Comparison of ENCODE assay signal across 11 cellular contexts in the genomic region with DNA sequence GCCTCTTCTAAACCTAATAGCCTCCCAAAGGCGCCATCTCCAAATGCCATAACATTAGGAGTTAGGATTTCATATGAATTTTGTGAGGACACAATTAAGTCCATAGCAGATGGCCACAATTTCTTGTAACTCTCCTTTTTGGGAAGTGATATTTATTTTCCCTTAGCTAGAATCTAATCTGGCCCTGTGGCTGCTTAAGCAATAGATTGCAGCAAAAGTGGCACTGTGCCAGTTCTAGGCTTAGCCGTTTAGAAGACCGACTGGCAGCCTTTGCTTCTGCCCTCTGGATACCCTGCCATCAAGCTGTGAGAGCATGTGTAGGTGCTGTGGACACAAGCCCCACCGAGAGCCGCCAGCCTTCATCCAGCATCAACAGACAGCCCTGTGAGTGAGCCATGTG. TPM values are rescaled to one million over a fixed set of nuclear protein-coding genes. Genes with fewer than 3 reads are reported as not detected.
DNase-seq lines count a peak whose midpoint lies in the region; ATAC-seq and TF ChIP-seq lines count a peak whose summit lies in the region.
"Had no signal": no experiment of that assay in that cellular context is flagged by ENCODE, and none has a peak within 500 bp of the region (broad histone marks: within the 10 kb centered on the region; RNA-seq: fewer than 3 reads in every experiment).

No MANE protein-coding gene starts in this region.

- no peak overlapping the region for H3K27ac ChIP-seq in colonic mucosa

- no peaks in the 10 kb centered on the region for H3K9me3 ChIP-seq in colonic mucosa

- DNase-seq in AG10803 (ENCODE audit: low read depth) (peak; percentile 16), MV-4-11 (lab: John Stamatoyannopoulos, UW) (peak; percentile 96), colonic mucosa (peak; percentile 25), lower leg skin (ENCODE audit: low spot score in 2 of 2) (peak; percentile 45 to 85), SW 1271 (lab: John Stamatoyannopoulos, UW) (no peak)
- DNase-seq in activated CD4-positive, alpha-beta T cell treated with anti-CD3 and anti-CD28 coated beads, Interleukin-2, amount 50 U/mL, for 48 hours = no peak
- DNase-seq in activated T-cell treated with anti-CD3 and anti-CD28 coated beads, Interleukin-2, amount 50 U/mL, for 48 hours = no peak
- DNase-seq: NCI-H2029 treated with DMSO at 0.1 percent for 48 hours; RPMI8226; stimulated activated CD4-positive, alpha-beta T cell treated with anti-CD3 and anti-CD28 coated beads, Interleukin-15, amount 100 ng/mL, for 24 hours had no signal

- no peaks in the 10 kb centered on the region for H3K27me3 ChIP-seq in colonic mucosa

- no peak for ATAC-seq in GM18870 (IDR thresholded peaks at IDR 0.05; ENCODE audit: unreplicated experiment)

- no peaks in the 10 kb centered on the region for H3K36me3 ChIP-seq in colonic mucosa

- TF ChIP-seq CTCF in AG10803 (conservative IDR thresholded peaks at IDR 0.05; ENCODE audit: low read length) (no peak), colonic mucosa (IDR thresholded peaks at IDR 0.05) (no peak), lower leg skin (IDR thresholded peaks at IDR 0.05) (no peak)

- no peak for TF ChIP-seq POLR2A in lower leg skin (IDR thresholded peaks at IDR 0.05)

- WGBS in lower leg skin, 2 donors = 79 to 82% methylated on average over 5 of the region's 5 CpGs

- no peaks in the 10 kb centered on the region for H3K4me1 ChIP-seq in colonic mucosa

- H3K9ac ChIP-seq in colonic mucosa (ENCODE audit: low read depth in 2 of 2, low read length in 2 of 2) = no peak overlapping the region

- intact Hi-C loops in colonic mucosa (cut with DNase I) (no loop called here), lower leg skin (cut with DNase I; ENCODE audit: low total_unique reads) (no loop called here)

- H3K4me3 ChIP-seq in AG10803 (ENCODE audit: low read length) (no peak overlapping the region), colonic mucosa (no peak overlapping the region), lower leg skin (ENCODE audit: low read depth, poor library complexity, severe bottlenecking) (no peak overlapping the region)

RNA-seq across cellular contexts. Expression of gene ADGB, which starts 15.9 kb away (rescaled TPM):
- total RNA-seq in colonic mucosa (under 1 TPM; 0.57 to 0.72 TPM), lower leg skin (1 to 10 TPM in 2 of 4 donors, under 1 TPM in 1, not detected in 1; 0.06 to 1.9 (median 1.8) TPM)

RNA-seq across cellular contexts. Expression of gene RAB32, which starts 39.2 kb away (rescaled TPM):
- total RNA-seq in colonic mucosa (10 to 100 TPM; 54.6 to 68.0 TPM), lower leg skin (10 to 100 TPM; 12.3 to 17.7 (median 16.8) TPM)

Comparison
In these comparisons a context has a peak if more than half of its experiments do, and no peak if none do; other contexts are left out.
1. DNase-seq: peak in AG10803 (single experiment), MV-4-11 (single experiment), colonic mucosa (single experiment) and lower leg skin (2 of 2); none in activated CD4-positive, alpha-beta T cell treated with anti-CD3 and anti-CD28 coated beads, Interleukin-2, amount 50 U/mL, for 48 hours (0 of 2), SW 1271 (0 of 2) and activated T-cell treated with anti-CD3 and anti-CD28 coated beads, Interleukin-2, amount 50 U/mL, for 48 hours (0 of 2).